Comparison of ENCODE assay signal across 16 cellular contexts in the genomic region with DNA sequence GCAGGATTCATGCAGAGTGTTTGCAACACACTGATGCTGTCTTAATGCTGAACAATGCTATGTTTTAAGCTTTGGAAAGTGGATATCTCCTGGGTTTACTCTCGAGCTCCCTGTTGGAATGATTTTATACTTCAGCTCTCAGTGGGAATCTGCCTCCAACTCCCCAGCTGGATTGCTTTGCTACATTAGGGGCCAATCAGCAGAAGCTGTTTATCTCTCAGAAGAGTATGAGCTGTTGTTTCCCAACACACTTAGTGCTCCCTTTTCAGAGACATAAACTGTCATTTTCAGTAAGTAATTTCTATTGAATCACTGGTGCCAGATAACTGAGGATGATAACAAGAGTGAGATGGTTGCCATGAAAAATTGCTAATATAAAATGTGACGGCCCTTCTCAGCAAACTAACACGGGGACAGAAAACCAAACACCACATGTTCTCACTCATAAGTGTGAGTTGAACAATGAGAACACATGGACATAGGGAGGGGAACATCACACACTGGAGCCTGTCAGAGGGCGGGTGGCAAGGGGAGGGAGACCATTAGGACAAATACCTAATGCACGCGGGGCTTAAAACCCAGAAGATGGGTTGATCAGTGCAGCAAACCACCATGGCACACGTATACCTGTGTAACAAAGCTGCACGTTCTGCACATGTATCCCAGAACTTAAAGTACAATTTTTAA.
"Had no signal": no experiment of that assay in that cellular context is flagged by ENCODE, and none has a peak within 500 bp of the region (broad histone marks: within the 10 kb centered on the region; RNA-seq: fewer than 3 reads in every experiment).

No MANE protein-coding gene starts in this region.

- ATAC-seq: gastrocnemius medialis; lower lobe of right lung; stimulated activated effector memory CD8-positive, alpha-beta T cell treated with anti-CD3 and anti-CD28 coated beads, Interleukin-12 subunit alpha, Interleukin-12 subunit beta, amount 100 ng/mL, for 72 hours; T-cell had no signal

- H3K27me3 ChIP-seq: colonic mucosa, gastrocnemius medialis, ovary had no signal

- DNase-seq: activated CD4-positive, alpha-beta T cell treated with anti-CD3 and anti-CD28 coated beads, Interleukin-2, amount 10 ng/mL, durations not matched to agents 7 days and 5 days; activated CD8-positive, alpha-beta memory T cell treated with anti-CD3 and anti-CD28 coated beads for 24 hours; activated naive CD4-positive, alpha-beta T cell; caudate nucleus; colonic mucosa; esophagus squamous epithelium; gastrocnemius medialis; kidney; lower lobe of right lung; midbrain; ovary; SK-N-SH; stimulated activated CD4-positive, alpha-beta T cell treated with anti-CD3 and anti-CD28 coated beads, Interleukin-12 subunit alpha, Interleukin-12 subunit beta, amount 100 ng/mL, for 4 hours; T-cell; T-helper 9 cell had no signal

- H3K4me1 ChIP-seq: colonic mucosa, esophagus squamous epithelium, gastrocnemius medialis, lower lobe of right lung had no signal

- H3K4me3 ChIP-seq: colonic mucosa, esophagus squamous epithelium, gastrocnemius medialis, lower lobe of right lung, ovary had no signal

- H3K36me3 ChIP-seq: colonic mucosa, esophagus squamous epithelium, gastrocnemius medialis, lower lobe of right lung, ovary had no signal

- H3K9me3 ChIP-seq: colonic mucosa, esophagus squamous epithelium, gastrocnemius medialis, lower lobe of right lung, ovary, SK-N-SH had no signal

- H3K27ac ChIP-seq: colonic mucosa, gastrocnemius medialis, lower lobe of right lung, ovary had no signal
